In genomic region chr15:71802770-71803169, GRCh38 we compare ENCODE assay signal across 9 cellular contexts. TPM values are rescaled to one million over a fixed set of nuclear protein-coding genes. Genes with fewer than 3 reads are reported as not detected.
DNase-seq lines count a peak whose midpoint lies in the region; ATAC-seq and TF ChIP-seq lines count a peak whose summit lies in the region.
"Had no signal": no experiment of that assay in that cellular context is flagged by ENCODE, and none has a peak within 500 bp of the region (broad histone marks: within the 10 kb centered on the region; RNA-seq: fewer than 3 reads in every experiment).

No MANE protein-coding gene starts in this region.

- no peak overlapping the region for H2AFZ ChIP-seq in H9 (ENCODE audit: low read length)

- H3K36me3 Mint-ChIP-seq in H9 (ENCODE audit: insufficient read depth in 1 of 3, low read depth in 3 of 3) = peaks cover 4 to 11% (median 6%) of the 10 kb centered on the region in 3 experiments; a peak in 4 of 7 replicates
- H3K36me3 Mint-ChIP-seq in activated T-cell treated with anti-CD3 and anti-CD28 coated beads, Interleukin-2, amount 50 U/mL, for 72 hours (ENCODE audit: insufficient read depth in 2 of 2) = no peaks in the 10 kb centered on the region

- H2BK5ac ChIP-seq in H9 (ENCODE audit: insufficient read length, low read length) = no peak overlapping the region

- H2BK12ac ChIP-seq in H9 (ENCODE audit: insufficient read length, low read depth, low read length) = no peak overlapping the region

- H3K23ac ChIP-seq in H9 (ENCODE audit: insufficient read length, low read depth, low read length) = no peak overlapping the region

- DNase-seq in AG04450 (ENCODE audit: low read depth, low spot score) = no peak
- peak; percentile 81 for DNase-seq in H9
- DNase-seq in activated T-cell treated with anti-CD3 and anti-CD28 coated beads, Interleukin-2, amount 50 U/mL, for 72 hours = peak; percentile 49 to 70
- no peak for DNase-seq in left lobe of liver (ENCODE audit: low spot score)
- DNase-seq in middle frontal gyrus (ENCODE audit: extremely low spot score, low spot score) = no peak
- DNase-seq in HT-29 (ENCODE audit: low spot score) = no peak
- DNase-seq in HPDE6-E6E7 (ENCODE audit: extremely low spot score) = no peak
- DNase-seq: NCI-H2107 had no signal

- TF ChIP-seq CTCF in AG04450 (IDR thresholded peaks at IDR 0.05; ENCODE audit: low read depth, low read length) (peak; percentile 33; the same call in 1 of the 2 replicates), H9 (conservative IDR thresholded peaks at IDR 0.05) (peak; percentile 87)

- H3K18ac ChIP-seq in H9 (ENCODE audit: insufficient read length, low read depth, low read length) = no peak overlapping the region

- H3K4me1 Mint-ChIP-seq in H9 = peaks cover 33 to 47% of the 10 kb centered on the region in 2 experiments
- H3K4me1 Mint-ChIP-seq in activated T-cell treated with anti-CD3 and anti-CD28 coated beads, Interleukin-2, amount 50 U/mL, for 72 hours (ENCODE audit: low read depth) = no peaks in the 10 kb centered on the region

- H3K9ac ChIP-seq in H9 (ENCODE audit: extremely low read depth, insufficient read length, low read length) = no peak overlapping the region

- H3K79me2 ChIP-seq in H9 (ENCODE audit: insufficient read depth, low read length) = no peaks in the 10 kb centered on the region

- no peak overlapping the region for H3K4ac ChIP-seq in H9 (ENCODE audit: low read depth, low read length)

- no peaks in the 10 kb centered on the region; the same call in none of the 2 replicates for H3K27me3 Mint-ChIP-seq in H9 (ENCODE audit: low read depth)
- H3K27me3 Mint-ChIP-seq in activated T-cell treated with anti-CD3 and anti-CD28 coated beads, Interleukin-2, amount 50 U/mL, for 72 hours (ENCODE audit: low read depth) = peaks cover 6% of the 10 kb centered on the region

- no peak overlapping the region for H3K14ac ChIP-seq in H9 (ENCODE audit: insufficient read depth, low read length)

- no peak overlapping the region for H3K4me2 ChIP-seq in H9 (ENCODE audit: insufficient read depth, insufficient read length, low read length)

- peaks cover 6% of the 10 kb centered on the region; the same call in 1 of the 2 replicates for H3K4me1 ChIP-seq in H9 (ENCODE audit: insufficient read depth, low read length)

- H3K27me3 ChIP-seq in AG04450 (ENCODE audit: control insufficient read depth, insufficient read depth, low read length) (no peaks in the 10 kb centered on the region), H9 (ENCODE audit: insufficient read depth, low read length) (no peaks in the 10 kb centered on the region)

- H3K4me3 Mint-ChIP-seq in H9 = no peak overlapping the region
- H3K4me3 Mint-ChIP-seq in activated T-cell treated with anti-CD3 and anti-CD28 coated beads, Interleukin-2, amount 50 U/mL, for 72 hours = no peak overlapping the region

- H3K27ac ChIP-seq in AG04450 (ENCODE audit: low read depth, low read length) = no peak overlapping the region
- no peak overlapping the region for H3K27ac ChIP-seq in H9 (ENCODE audit: insufficient read length, low read depth, low read length)

- no peak overlapping the region for H4K91ac ChIP-seq in H9 (ENCODE audit: insufficient read length, low read depth, low read length)

- ATAC-seq in activated T-cell treated with anti-CD3 and anti-CD28 coated beads, Interleukin-2, amount 50 U/mL, for 72 hours (replicated peaks in 1 of 2) = peak; percentile 51
- ATAC-seq in left lobe of liver (peak; percentile 53), HG03457 (IDR thresholded peaks at IDR 0.05; ENCODE audit: unreplicated experiment) (no peak)

- H2AK5ac ChIP-seq in H9 (ENCODE audit: insufficient read length, low read length) = no peak overlapping the region

- no peaks in the 10 kb centered on the region for H4K20me1 ChIP-seq in H9 (ENCODE audit: control insufficient read depth, insufficient read depth, insufficient read length)

- H3K79me1 ChIP-seq in H9 (ENCODE audit: insufficient read depth, low read depth, low read length, poor library complexity, severe bottlenecking) = no peaks in the 10 kb centered on the region

- H3T11ph ChIP-seq in H9 (ENCODE audit: low read length) = no peak overlapping the region

- CTCF ChIA-PET in AG04450 (lab: Charles Lee) = interaction anchor here (0.5 to 4.8 kb wide), 5 partner anchors 49 to 828 kb away, joined by 3 to 75 read pairs (median 17); no protein-coding TSS in a partner anchor

- no peaks in the 10 kb centered on the region; the same call in 1 of the 2 replicates for H3K9me3 ChIP-seq in AG04450 (ENCODE audit: control insufficient read depth, insufficient read depth, low read length)
- no peaks in the 10 kb centered on the region for H3K9me3 ChIP-seq in H9 (ENCODE audit: control insufficient read depth, low read depth, low read length)

- peaks cover 2 to 11% of the 10 kb centered on the region in 2 experiments; a peak in 4 of 5 replicates for H3K9me3 Mint-ChIP-seq in H9
- H3K9me3 Mint-ChIP-seq in activated T-cell treated with anti-CD3 and anti-CD28 coated beads, Interleukin-2, amount 50 U/mL, for 72 hours = no peaks in the 10 kb centered on the region

- H2BK15ac ChIP-seq in H9 (ENCODE audit: low read depth, low read length) = no peak overlapping the region

- WGBS in H9 (ENCODE audit: extremely low coverage, insufficient read length, low lambda C conversion rate) = no CpG with 5 or more reads among the region's 21 CpGs

- no peak overlapping the region for H3K4me3 ChIP-seq in AG04450 (ENCODE audit: low read depth, low read length)

- POLR2A ChIA-PET in AG04450 (lab: Yijun Ruan, JAX) = no interaction called here

- H2BK20ac ChIP-seq in H9 (ENCODE audit: low read depth, low read length, poor library complexity, severe bottlenecking) = no peak overlapping the region

- no peak overlapping the region for H3K56ac ChIP-seq in H9 (ENCODE audit: insufficient read length, low read depth, low read length)

- H4K5ac ChIP-seq in H9 (ENCODE audit: insufficient read length, low read depth, low read length) = no peak overlapping the region

- no peak overlapping the region for H4K8ac ChIP-seq in H9 (replicated peaks; ENCODE audit: insufficient read length, low read depth, low read length)

- H2BK120ac ChIP-seq in H9 (ENCODE audit: low read depth, low read length, poor library complexity, severe bottlenecking) = no peak overlapping the region

- no peak overlapping the region for H3K27ac Mint-ChIP-seq in H9
- H3K27ac Mint-ChIP-seq in activated T-cell treated with anti-CD3 and anti-CD28 coated beads, Interleukin-2, amount 50 U/mL, for 72 hours = no peak overlapping the region

- H3K23me2 ChIP-seq in H9 (ENCODE audit: insufficient read length, low read depth, low read length, poor library complexity, severe bottlenecking) = no peaks in the 10 kb centered on the region

RNA-seq across cellular contexts. Expression of gene NR2E3, which starts 7.6 kb away (rescaled TPM):
- polyA plus RNA-seq in AG04450 (2011; rRNA removed) = 0.16 and 0.29 TPM in 2 replicates
- 0.60 and 0.70 TPM in 2 replicates for polyA minus RNA-seq in AG04450 (2011; rRNA and poly(A)+ RNA removed)
- 0.31 and 0.35 TPM in 2 replicates for total RNA-seq in H9 (2021)
- not detected for total RNA-seq in activated T-cell treated with anti-CD3 and anti-CD28 coated beads, Interleukin-2, amount 50 U/mL, for 72 hours
- total RNA-seq in left lobe of liver = 0.33 TPM
- 0.13 and 0.46 TPM in 2 replicates for total RNA-seq in HT-29 (2014; rRNA removed; shearing (Covaris generic))

Comparison
In these comparisons a context has a peak if more than half of its experiments do, and no peak if none do; other contexts are left out.
1. DNase-seq: peak in H9 (single experiment) and activated T-cell treated with anti-CD3 and anti-CD28 coated beads, Interleukin-2, amount 50 U/mL, for 72 hours (2 of 2); none in AG04450 (single experiment), left lobe of liver (single experiment), middle frontal gyrus (single experiment), HT-29 (single experiment) and HPDE6-E6E7 (single experiment).